Comparison of ENCODE assay signal across 14 cellular contexts in the genomic region with DNA sequence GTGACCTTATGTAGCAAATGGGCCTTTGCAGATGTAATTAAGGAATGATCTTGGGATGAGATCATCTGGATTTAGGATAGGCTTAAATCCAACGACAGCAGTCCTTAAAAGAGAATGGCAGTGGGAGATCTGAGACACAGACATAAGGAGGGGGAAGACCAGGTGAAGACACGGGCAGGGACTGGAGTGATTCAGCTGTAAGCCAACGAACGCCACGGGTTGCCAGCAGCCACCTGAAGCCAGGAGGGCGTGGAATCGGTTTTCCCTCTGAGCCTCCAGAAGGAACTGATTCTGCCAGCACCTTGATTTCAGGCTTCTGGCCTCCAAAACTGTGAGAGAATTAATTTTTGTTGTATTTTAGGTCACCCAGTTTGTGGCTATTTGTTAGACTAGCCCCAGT.
A peak's percentile ranks its signal among the peaks of the same experiment; 100 is the strongest.
DNase-seq lines count a peak whose midpoint lies in the region; ATAC-seq lines count a peak whose summit lies in the region.
"Had no signal": no experiment of that assay in that cellular context is flagged by ENCODE, and none has a peak within 500 bp of the region (broad histone marks: within the 10 kb centered on the region; RNA-seq: fewer than 3 reads in every experiment).

No MANE protein-coding gene starts in this region.

- no peak overlapping the region for H3K4me3 Mint-ChIP-seq in activated T-helper 1 cell treated with anti-CD3 and anti-CD28 coated beads, Interleukin-12 subunit alpha, Interleukin-12 subunit beta, Interleukin-2, Interleukin-4 antibody, amounts not matched to agents 30 ng/mL and 10 ng/mL and 1 ng/mL, durations not matched to agents 14 hours and 24 hours and 36 hours
- H3K4me3 Mint-ChIP-seq in memory B cell, result no peak overlapping the region
- H3K4me3 Mint-ChIP-seq in stimulated activated memory B cell treated with anti-CD40 and anti-IgM and Interleukin-4, amounts not matched to agents 10 μg/mL and 1 μg/mL and 100 μg/mL, for 72 hours, result no peak overlapping the region
- H3K4me3 Mint-ChIP-seq: CD4-positive, alpha-beta memory T cell; H9 had no signal

- H3K9me3 Mint-ChIP-seq in activated T-helper 1 cell treated with anti-CD3 and anti-CD28 coated beads, Interleukin-12 subunit alpha, Interleukin-12 subunit beta, Interleukin-2, Interleukin-4 antibody, amounts not matched to agents 30 ng/mL and 10 ng/mL and 1 ng/mL, durations not matched to agents 14 hours and 24 hours and 36 hours, result no peaks in the 10 kb centered on the region
- peaks cover 4% of the 10 kb centered on the region for H3K9me3 Mint-ChIP-seq in memory B cell
- peaks cover 5% of the 10 kb centered on the region for H3K9me3 Mint-ChIP-seq in stimulated activated memory B cell treated with anti-CD40 and anti-IgM and Interleukin-4, amounts not matched to agents 10 μg/mL and 1 μg/mL and 100 μg/mL, for 72 hours
- H3K9me3 Mint-ChIP-seq: CD4-positive, alpha-beta memory T cell; H9 had no signal

- no peak for DNase-seq in activated T-helper 1 cell treated with anti-CD3 and anti-CD28 coated beads, Interleukin-12 subunit alpha, Interleukin-12 subunit beta, Interleukin-2, Interleukin-4 antibody, amounts not matched to agents 30 ng/mL and 10 ng/mL and 1 ng/mL, durations not matched to agents 14 hours and 24 hours and 36 hours (ENCODE audit: low spot score)
- DNase-seq in cerebellum (ENCODE audit: low spot score), result peak; percentile 7
- no peak for DNase-seq in memory B cell (ENCODE audit: low spot score in 2 of 2)
- DNase-seq in SW 1271 (lab: John Stamatoyannopoulos, UW), result no peak
- no peak for DNase-seq in GM03348 (ENCODE audit: low spot score)
- DNase-seq: BE2C; CD4-positive, alpha-beta memory T cell; DMS79; GOT3; H9 had no signal

- H3K4me1 Mint-ChIP-seq in activated T-helper 1 cell treated with anti-CD3 and anti-CD28 coated beads, Interleukin-12 subunit alpha, Interleukin-12 subunit beta, Interleukin-2, Interleukin-4 antibody, amounts not matched to agents 30 ng/mL and 10 ng/mL and 1 ng/mL, durations not matched to agents 14 hours and 24 hours and 36 hours (ENCODE audit: low read depth), result peaks cover 6% of the 10 kb centered on the region
- H3K4me1 Mint-ChIP-seq in memory B cell, result peaks cover 35% of the 10 kb centered on the region
- H3K4me1 Mint-ChIP-seq in stimulated activated memory B cell treated with anti-CD40 and anti-IgM and Interleukin-4, amounts not matched to agents 10 μg/mL and 1 μg/mL and 100 μg/mL, for 72 hours, result peaks cover 24% of the 10 kb centered on the region
- H3K4me1 Mint-ChIP-seq: H9 had no signal

- H3K27ac Mint-ChIP-seq in activated T-helper 1 cell treated with anti-CD3 and anti-CD28 coated beads, Interleukin-12 subunit alpha, Interleukin-12 subunit beta, Interleukin-2, Interleukin-4 antibody, amounts not matched to agents 30 ng/mL and 10 ng/mL and 1 ng/mL, durations not matched to agents 14 hours and 24 hours and 36 hours, result peak overlapping the region; percentile 11
- H3K27ac Mint-ChIP-seq in memory B cell, result peak overlapping the region; percentile 56
- H3K27ac Mint-ChIP-seq in stimulated activated memory B cell treated with anti-CD40 and anti-IgM and Interleukin-4, amounts not matched to agents 10 μg/mL and 1 μg/mL and 100 μg/mL, for 72 hours, result peak overlapping the region; percentile 42

- peaks cover 2% of the 10 kb centered on the region for H3K27me3 Mint-ChIP-seq in activated T-helper 1 cell treated with anti-CD3 and anti-CD28 coated beads, Interleukin-12 subunit alpha, Interleukin-12 subunit beta, Interleukin-2, Interleukin-4 antibody, amounts not matched to agents 30 ng/mL and 10 ng/mL and 1 ng/mL, durations not matched to agents 14 hours and 24 hours and 36 hours (ENCODE audit: insufficient read depth)
- H3K27me3 Mint-ChIP-seq in memory B cell, result no peaks in the 10 kb centered on the region
- H3K27me3 Mint-ChIP-seq in stimulated activated memory B cell treated with anti-CD40 and anti-IgM and Interleukin-4, amounts not matched to agents 10 μg/mL and 1 μg/mL and 100 μg/mL, for 72 hours, result no peaks in the 10 kb centered on the region
- H3K27me3 Mint-ChIP-seq: CD4-positive, alpha-beta memory T cell had no signal

- H3K36me3 Mint-ChIP-seq in activated T-helper 1 cell treated with anti-CD3 and anti-CD28 coated beads, Interleukin-12 subunit alpha, Interleukin-12 subunit beta, Interleukin-2, Interleukin-4 antibody, amounts not matched to agents 30 ng/mL and 10 ng/mL and 1 ng/mL, durations not matched to agents 14 hours and 24 hours and 36 hours (ENCODE audit: low read depth), result no peaks in the 10 kb centered on the region
- peaks cover 8% of the 10 kb centered on the region for H3K36me3 Mint-ChIP-seq in memory B cell
- H3K36me3 Mint-ChIP-seq in stimulated activated memory B cell treated with anti-CD40 and anti-IgM and Interleukin-4, amounts not matched to agents 10 μg/mL and 1 μg/mL and 100 μg/mL, for 72 hours, result no peaks in the 10 kb centered on the region

- ATAC-seq in memory B cell (ENCODE audit: low read depth) (no peak), GM21786 (IDR thresholded peaks at IDR 0.05; ENCODE audit: unreplicated experiment) (no peak)
- no peak for ATAC-seq in stimulated activated memory B cell treated with anti-CD40 and anti-IgM and Interleukin-4, amounts not matched to agents 10 μg/mL and 1 μg/mL and 100 μg/mL, for 72 hours
- ATAC-seq: A549, HepG2 had no signal

- intact Hi-C loops in activated T-helper 1 cell treated with anti-CD3 and anti-CD28 coated beads, Interleukin-12 subunit alpha, Interleukin-12 subunit beta, Interleukin-2, Interleukin-4 antibody, amounts not matched to agents 30 ng/mL and 10 ng/mL and 1 ng/mL, durations not matched to agents 14 hours and 24 hours and 36 hours (cut with micrococcal nuclease), result no loop called here
